In the genomic region with DNA sequence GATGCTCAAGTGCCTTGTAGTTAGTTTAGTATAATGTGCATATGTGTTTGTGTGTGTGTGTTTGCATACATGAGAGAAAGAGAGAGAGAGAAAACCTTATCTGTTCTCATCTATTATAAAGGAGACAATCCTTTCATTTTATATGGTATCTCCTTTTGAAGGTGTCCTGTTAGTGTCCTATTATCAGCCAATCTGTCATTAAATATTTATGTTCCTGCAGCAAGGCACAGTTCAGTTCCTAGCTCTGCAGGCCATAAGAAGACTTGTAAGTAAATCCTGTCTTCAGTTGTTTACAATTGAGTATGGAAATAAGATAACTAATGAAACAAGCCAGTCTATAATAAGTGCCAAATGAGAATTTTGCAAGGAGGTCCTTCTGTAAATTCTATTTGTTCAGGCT, we compare ENCODE assay signal across 21 cellular contexts. TPM values are rescaled to one million over a fixed set of nuclear protein-coding genes. Genes with fewer than 3 reads are reported as not detected.
DNase-seq lines count a peak whose midpoint lies in the region; ATAC-seq, FAIRE-seq and TF ChIP-seq lines count a peak whose summit lies in the region.
"Had no signal": no experiment of that assay in that cellular context is flagged by ENCODE, and none has a peak within 500 bp of the region (broad histone marks: within the 10 kb centered on the region; RNA-seq: fewer than 3 reads in every experiment).

No MANE protein-coding gene starts in this region.

- H3K4me3 ChIP-seq in A549 (no peak overlapping the region), IMR-90 (ENCODE audit: insufficient read depth, low read depth, low read length) (no peak overlapping the region), ascending aorta (peak overlapping the region in 1 of 2 donors; percentile 14), mesendoderm (ENCODE audit: low read length) (no peak overlapping the region), BE2C (ENCODE audit: low read depth, low read length) (no peak overlapping the region)
- H3K4me3 ChIP-seq: BLaER1, GM12878, GM23338, MG63 had no signal

- no peak overlapping the region for H4K5ac ChIP-seq in IMR-90 (ENCODE audit: low read depth, low read length)
- no peak overlapping the region for H4K5ac ChIP-seq in mesendoderm (ENCODE audit: low read length)

- no peak overlapping the region for H2BK15ac ChIP-seq in IMR-90 (ENCODE audit: low read depth, low read length)
- no peak overlapping the region for H2BK15ac ChIP-seq in mesendoderm (replicated peaks; ENCODE audit: low read depth)

- TF ChIP-seq RAD21 in A549 (conservative IDR thresholded peaks at IDR 0.05 in 1 of 2, IDR thresholded peaks at IDR 0.05 in 1 of 2) = no peak
- TF ChIP-seq RAD21 in IMR-90 (IDR thresholded peaks at IDR 0.05; ENCODE audit: low read length) = no peak

- H2BK120ac ChIP-seq in IMR-90 (ENCODE audit: low read depth, low read length) (no peak overlapping the region), mesendoderm (ENCODE audit: low read depth, low read length) (peak overlapping the region; percentile 82)

- H3K9me1 ChIP-seq in IMR-90 (ENCODE audit: insufficient read depth, low read length) = peaks cover 32% of the 10 kb centered on the region

- H3K23ac ChIP-seq in IMR-90 (ENCODE audit: low read depth, low read length) (peak overlapping the region; percentile 14; the same call in 1 of the 2 replicates), mesendoderm (ENCODE audit: low read length) (no peak overlapping the region)

- H3K4me1 Mint-ChIP-seq in nephron progenitor cell = peaks cover 53% of the 10 kb centered on the region

- ATAC-seq in A549 (no peak), IMR-90 (ENCODE audit: low read depth) (no peak), HG03521 (IDR thresholded peaks at IDR 0.05; ENCODE audit: unreplicated experiment) (no peak)
- ATAC-seq: GM12878, Panc1 had no signal

- no peaks in the 10 kb centered on the region for H3K9me3 Mint-ChIP-seq in nephron progenitor cell
- H3K9me3 Mint-ChIP-seq: CD4-positive, alpha-beta T cell; GM23338 had no signal

- BruUV-seq in IMR-90 (replicated peaks; lab: Mats Ljungman, UMichigan) = no TSS peak

- H3K9ac ChIP-seq in IMR-90 (ENCODE audit: low read depth, low read length) (no peak overlapping the region), mesendoderm (ENCODE audit: low read length) (no peak overlapping the region)
- H3K9ac ChIP-seq: BLaER1 had no signal

- H3K56ac ChIP-seq in IMR-90 (ENCODE audit: extremely low read depth, insufficient read depth, low read length) (no peak overlapping the region), mesendoderm (ENCODE audit: low read length) (no peak overlapping the region)

- H3K36me3 ChIP-seq in IMR-90 (ENCODE audit: control insufficient read depth, insufficient read depth, low read length) (peaks cover 10% of the 10 kb centered on the region), ascending aorta (peaks cover 0 to 4% of the 10 kb centered on the region in 2 donors), mesendoderm (ENCODE audit: control insufficient read depth, insufficient read depth, low read length) (no peaks in the 10 kb centered on the region), BE2C (peaks cover 66% of the 10 kb centered on the region)

- H3K9me3 ChIP-seq in A549 (no peaks in the 10 kb centered on the region), IMR-90 (ENCODE audit: control insufficient read depth, insufficient read depth, low read length) (no peaks in the 10 kb centered on the region), ascending aorta (no peaks in the 10 kb centered on the region), BE2C (no peaks in the 10 kb centered on the region)
- H3K9me3 ChIP-seq: BLaER1, Caco-2, MG63 had no signal

- no peak overlapping the region for H3K27ac Mint-ChIP-seq in nephron progenitor cell
- H3K27ac Mint-ChIP-seq: CD4-positive, alpha-beta T cell had no signal

- H4K8ac ChIP-seq in IMR-90 (ENCODE audit: low read depth in 2 of 2, low read length in 2 of 2) (no peak overlapping the region), mesendoderm (ENCODE audit: low read depth, low read length) (no peak overlapping the region)

- TF ChIP-seq EP300 in A549 (IDR thresholded peaks at IDR 0.05) = no peak

- H3K14ac ChIP-seq in IMR-90 (replicated peaks; ENCODE audit: low read depth, low read length) = 0 out of 2 replicates have a peak overlapping the region, but pooled peaks have one; percentile 31

- no peak for FAIRE-seq in A549 (lab: Jason Lieb, UNC)
- FAIRE-seq: A204.1, GM12878 had no signal

- peaks cover 52% of the 10 kb centered on the region for H4K20me1 ChIP-seq in IMR-90 (ENCODE audit: insufficient read depth, low read length)
- H4K20me1 ChIP-seq: BLaER1 had no signal

- H2AK5ac ChIP-seq in IMR-90 (ENCODE audit: low read depth, low read length) (no peak overlapping the region), mesendoderm (ENCODE audit: low read length) (no peak overlapping the region)

- POLR2A ChIA-PET in A549 (lab: Yijun Ruan, JAX) (interaction anchor here (1.1 kb wide), 1 partner anchor 17 kb away, joined by 5 read pairs; no protein-coding TSS in a partner anchor), IMR-90 (lab: Charles Lee; ENCODE audit: unreplicated experiment) (no interaction called here)

- H3K4ac ChIP-seq in IMR-90 (ENCODE audit: low read depth, low read length) (no peak overlapping the region), mesendoderm (ENCODE audit: low read depth, low read length) (no peak overlapping the region)

- intact Hi-C loops in IMR-90 (cut with micrococcal nuclease) = no loop called here
- intact Hi-C loops in ascending aorta (cut with DNase I) = loop anchor here (10.0 kb wide), 1 partner anchor 390 kb away; no protein-coding TSS in a partner anchor

- peaks cover 8% of the 10 kb centered on the region for H3K79me2 ChIP-seq in mesendoderm (ENCODE audit: control insufficient read depth, insufficient read depth, low read length)

- H2BK20ac ChIP-seq in IMR-90 (ENCODE audit: low read depth, low read length) = no peak overlapping the region

- no peaks in the 10 kb centered on the region for H3K27me3 ChIP-seq in IMR-90 (ENCODE audit: control insufficient read depth, insufficient read depth, low read length)
- H3K27me3 ChIP-seq in ascending aorta = no peaks in the 10 kb centered on the region
- no peaks in the 10 kb centered on the region for H3K27me3 ChIP-seq in mesendoderm (ENCODE audit: insufficient read depth, low read length, poor library complexity)
- H3K27me3 ChIP-seq in BE2C = no peaks in the 10 kb centered on the region
- H3K27me3 ChIP-seq: BLaER1, MG63 had no signal

- H3K36me3 Mint-ChIP-seq in nephron progenitor cell (ENCODE audit: low read depth) = peaks cover 39% of the 10 kb centered on the region

- CTCF ChIA-PET in A549 (lab: Yijun Ruan, JAX) (interaction anchor here (0.9 to 1.1 kb wide), 3 partner anchors 12 to 183 kb away, joined by 3 read pairs; no protein-coding TSS in a partner anchor), IMR-90 (lab: Yijun Ruan, JAX) (no interaction called here)

- H3K4me1 ChIP-seq in A549 = peaks cover 66% of the 10 kb centered on the region
- peaks cover 25% of the 10 kb centered on the region for H3K4me1 ChIP-seq in IMR-90 (ENCODE audit: control insufficient read depth, insufficient read depth, low read length)
- H3K4me1 ChIP-seq in ascending aorta = peaks cover 16 to 79% of the 10 kb centered on the region in 2 donors
- H3K4me1 ChIP-seq in mesendoderm (ENCODE audit: control insufficient read depth, low read depth, low read length) = peaks cover 1% of the 10 kb centered on the region
- H3K4me1 ChIP-seq in BE2C = peaks cover 20% of the 10 kb centered on the region
- H3K4me1 ChIP-seq: Caco-2 had no signal

- H3K27ac ChIP-seq in A549 (no peak overlapping the region), IMR-90 (ENCODE audit: insufficient read depth, low read length) (no peak overlapping the region), ascending aorta (peak overlapping the region; percentile 70 to 93), mesendoderm (ENCODE audit: low read depth, low read length) (no peak overlapping the region)
- H3K27ac ChIP-seq: BLaER1 had no signal

- H4K91ac ChIP-seq in IMR-90 (ENCODE audit: insufficient read depth, low read depth, low read length) = no peak overlapping the region

- H2BK5ac ChIP-seq in IMR-90 (ENCODE audit: low read depth, low read length, poor library complexity, severe bottlenecking) (peak overlapping the region; percentile 28), mesendoderm (ENCODE audit: low read length) (no peak overlapping the region)

- in situ Hi-C loops in IMR-90 (cut with MboI; ENCODE audit: low sequenced_read_pairs) = no loop called here

- TF ChIP-seq CTCF in A549 (IDR thresholded peaks at IDR 0.05) (no peak), IMR-90 (conservative IDR thresholded peaks at IDR 0.05; ENCODE audit: low read depth, low read length) (no peak), ascending aorta (IDR thresholded peaks at IDR 0.05) (no peak), BE2C (IDR thresholded peaks at IDR 0.05; ENCODE audit: low read depth, low read length) (no peak), nephron progenitor cell (IDR thresholded peaks at IDR 0.05) (no peak)

- no peak overlapping the region for H3K18ac ChIP-seq in IMR-90 (ENCODE audit: low read depth, low read length)
- no peak overlapping the region for H3K18ac ChIP-seq in mesendoderm (ENCODE audit: low read length)

- H2AFZ ChIP-seq in IMR-90 (replicated peaks; ENCODE audit: low read length, poor library complexity) = no peak overlapping the region
- H2AFZ ChIP-seq: GM23338 had no signal

- H3K79me1 ChIP-seq in IMR-90 (ENCODE audit: low read depth in 1 of 2, low read length in 2 of 2) (peaks cover 42 to 75% of the 10 kb centered on the region in 2 experiments), mesendoderm (ENCODE audit: low read length) (peaks cover 12% of the 10 kb centered on the region)

- TF ChIP-seq POLR2A in A549 (IDR thresholded peaks at IDR 0.05; ENCODE audit: low read length) = no peak
- TF ChIP-seq POLR2A in IMR-90 (IDR thresholded peaks at IDR 0.05; ENCODE audit: low read depth, low read length) = no peak

- no peak overlapping the region for H2AK9ac ChIP-seq in IMR-90 (replicated peaks; ENCODE audit: low read depth, low read length, poor library complexity)

- no peak overlapping the region for H3K4me3 Mint-ChIP-seq in nephron progenitor cell
- H3K4me3 Mint-ChIP-seq: CD4-positive, alpha-beta T cell; GM23338 had no signal

- H3K4me2 ChIP-seq in A549 (peak overlapping the region; percentile 20), IMR-90 (ENCODE audit: low read depth, low read length) (no peak overlapping the region), mesendoderm (ENCODE audit: low read length) (no peak overlapping the region)
- H3K4me2 ChIP-seq: BLaER1 had no signal

- H3K27me3 Mint-ChIP-seq in nephron progenitor cell (ENCODE audit: low read depth, poor library complexity) = no peaks in the 10 kb centered on the region

- dilution Hi-C loops in IMR-90 (cut with HindIII; ENCODE audit: low sequenced_read_pairs, unreplicated experiment) = no loop called here

- no peak for DNase-seq in A549 (ENCODE audit: low read depth in 1 of 2, low spot score in 1 of 2)
- DNase-seq in IMR-90 = no peak
- no peak for DNase-seq in ascending aorta (ENCODE audit: low spot score in 2 of 2)
- no peak for DNase-seq in mesendoderm
- no peak for DNase-seq in BE2C
- DNase-seq in hepatic stellate cell (ENCODE audit: low spot score) = no peak
- no peak for DNase-seq in nephron progenitor cell
- DNase-seq: Caco-2; CD4-positive, alpha-beta T cell; DMS 273 treated with DMSO at 0.1 percent for 48 hours; HCEC 1CT; Kasumi-1; MG63; NCI-H1694 treated with DMSO at 0.1 percent for 48 hours; NCI-H2081 treated with DMSO at 0.1 percent for 48 hours had no signal

RNA-seq across cellular contexts. Expression of a gene that starts 18.0 kb away (rescaled TPM):
- polyA plus RNA-seq in A549 (2011; rRNA removed) (73.0 and 93.0 TPM in 2 replicates), A549 (2017; fragmentation: RNase III; extraction: RNeasy Plus Mini Kit Qiagen cat#74134 plus additional on column Dnase treatment) (37.1 to 49.1 TPM (median 40.2 TPM) in 3 replicates), IMR-90 (2012; rRNA removed) (38.8 and 41.1 TPM in 2 replicates)
- polyA plus RNA-seq in A549 (2012; cell fraction: cytosol; rRNA removed) = 16.2 and 17.0 TPM in 2 replicates
- polyA plus RNA-seq in A549 (2012; cell fraction: nucleus; rRNA removed) = 53.5 and 54.6 TPM in 2 replicates
- 191 and 227 TPM in 2 replicates for polyA minus RNA-seq in A549 (2011; rRNA and poly(A)+ RNA removed)
- total RNA-seq in IMR-90 (2012; rRNA removed) (183 and 212 TPM in 2 replicates), ascending aorta (1,059 TPM)
- polyA plus RNA-seq in IMR-90 (2012; cell fraction: cytosol; rRNA removed) = 19.2 and 29.1 TPM in 2 replicates
- 33.2 and 44.8 TPM in 2 replicates for polyA plus RNA-seq in IMR-90 (2012; cell fraction: nucleus; rRNA removed; ENCODE audit: low replicate concordance)
- polyA plus RNA-seq in mesendoderm (2013, experiment 1 of 2) = 38.5 TPM
- polyA plus RNA-seq in mesendoderm (2013, experiment 2 of 2) = 38.3 TPM
- polyA plus RNA-seq in BE2C (2012; ENCODE audit: insufficient read depth, insufficient read length, low read depth) = 127 TPM

Comparison
In these comparisons a context has a peak if more than half of its experiments do, and no peak if none do; other contexts are left out.
1. H3K27ac ChIP-seq: peak in ascending aorta (2 of 2); none in A549 (0 of 2), IMR-90 (single experiment) and mesendoderm (single experiment).